1 cellular context compared by ENCODE assay signal in genomic region chr12:6828671-6829531, GRCh38.
TF ChIP-seq lines count a peak whose summit lies in the region.

No MANE protein-coding gene starts in this region.

TF ChIP-seq in HepG2, 621 proteins besides CTCF, POLR2A, EP300 and RAD21 (continued from another document and continues in another):
- no peak for TF ChIP-seq TERF1 (CRISPR knock-in tag; IDR thresholded peaks at IDR 0.05)
- TF ChIP-seq ZNF224 (CRISPR knock-in tag; IDR thresholded peaks at IDR 0.05) = no peak
- 0 out of 2 replicates have a peak, but pooled peaks have one; percentile 11 for TF ChIP-seq ZIK1 (CRISPR knock-in tag; IDR thresholded peaks at IDR 0.05; ENCODE audit: borderline replicate concordance, low read depth)
- peak; percentile 18 for TF ChIP-seq TBX2 (CRISPR knock-in tag; IDR thresholded peaks at IDR 0.05; ENCODE audit: borderline replicate concordance)
- TF ChIP-seq YEATS2 (CRISPR knock-in tag; IDR thresholded peaks at IDR 0.05; ENCODE audit: borderline replicate concordance) = no peak
- peak; percentile 70; the same call in 1 of the 2 replicates for TF ChIP-seq THAP9 (CRISPR knock-in tag; IDR thresholded peaks at IDR 0.05; ENCODE audit: borderline replicate concordance)
- no peak for TF ChIP-seq ZNF550 (CRISPR knock-in tag; IDR thresholded peaks at IDR 0.05; ENCODE audit: borderline replicate concordance)
- TF ChIP-seq ETS1 (CRISPR knock-in tag; IDR thresholded peaks at IDR 0.05) = no peak
- TF ChIP-seq FLYWCH1 (CRISPR knock-in tag; IDR thresholded peaks at IDR 0.05) = no peak
- TF ChIP-seq NR2C2 (CRISPR knock-in tag; IDR thresholded peaks at IDR 0.05; ENCODE audit: borderline replicate concordance) = peak; percentile 25; the same call in 1 of the 2 replicates
- TF ChIP-seq GABPA (IDR thresholded peaks at IDR 0.05; ENCODE audit: low read depth, low read length) = no peak
- no peak for TF ChIP-seq GABPA (CRISPR knock-in tag; IDR thresholded peaks at IDR 0.05; ENCODE audit: low read depth)
- TF ChIP-seq ZNF761 (CRISPR knock-in tag; conservative IDR thresholded peaks at IDR 0.05) = no peak
- no peak; the same call in 1 of the 2 replicates for TF ChIP-seq NFKB2 (CRISPR knock-in tag; IDR thresholded peaks at IDR 0.05; ENCODE audit: borderline replicate concordance)
- no peak for TF ChIP-seq IRF9 (CRISPR knock-in tag; IDR thresholded peaks at IDR 0.05; ENCODE audit: borderline replicate concordance)
- no peak for TF ChIP-seq ZZZ3 (CRISPR knock-in tag; IDR thresholded peaks at IDR 0.05; ENCODE audit: borderline replicate concordance)
- no peak for TF ChIP-seq GATA4 (IDR thresholded peaks at IDR 0.05; ENCODE audit: borderline replicate concordance, low read depth)
- no peak for TF ChIP-seq SKI (IDR thresholded peaks at IDR 0.05; ENCODE audit: partially characterized antibody)
- TF ChIP-seq MNT (IDR thresholded peaks at IDR 0.05) = no peak
- peak; percentile 37; the same call in 1 of the 2 replicates for TF ChIP-seq ZNF556 (CRISPR knock-in tag; IDR thresholded peaks at IDR 0.05; ENCODE audit: borderline replicate concordance)
- no peak for TF ChIP-seq REST (IDR thresholded peaks at IDR 0.05; ENCODE audit: borderline replicate concordance in 1 of 2, low read depth in 1 of 2, low read length in 2 of 2)
- no peak for TF ChIP-seq GPBP1L1 (CRISPR knock-in tag; IDR thresholded peaks at IDR 0.05)
- 0 out of 2 replicates have a peak, but pooled peaks have one; percentile 17 for TF ChIP-seq MZF1 (CRISPR knock-in tag; IDR thresholded peaks at IDR 0.05; ENCODE audit: borderline replicate concordance)
- no peak for TF ChIP-seq HNF4A (CRISPR knock-in tag; IDR thresholded peaks at IDR 0.05)
- no peak for TF ChIP-seq SIX4 (CRISPR knock-in tag; IDR thresholded peaks at IDR 0.05)
- no peak for TF ChIP-seq NFYB (CRISPR knock-in tag; IDR thresholded peaks at IDR 0.05)
- TF ChIP-seq ZNF788 (CRISPR knock-in tag; IDR thresholded peaks at IDR 0.05; ENCODE audit: borderline replicate concordance) = no peak; the same call in 1 of the 2 replicates
- no peak for TF ChIP-seq ZNF281 (CRISPR knock-in tag; IDR thresholded peaks at IDR 0.05; ENCODE audit: borderline replicate concordance)
- TF ChIP-seq HNRNPK (IDR thresholded peaks at IDR 0.05; ENCODE audit: low read depth, low read length, poor library complexity, severe bottlenecking) = no peak
- 0 out of 2 replicates have a peak, but pooled peaks have one; percentile 39 for TF ChIP-seq ZNF333 (CRISPR knock-in tag; IDR thresholded peaks at IDR 0.05; ENCODE audit: borderline replicate concordance)
- TF ChIP-seq ZNF503 (CRISPR knock-in tag; IDR thresholded peaks at IDR 0.05) = no peak
- TF ChIP-seq ZNF124 (CRISPR knock-in tag; IDR thresholded peaks at IDR 0.05) = no peak
- no peak for TF ChIP-seq SALL2 (CRISPR knock-in tag; IDR thresholded peaks at IDR 0.05)
- TF ChIP-seq MAFK (conservative IDR thresholded peaks at IDR 0.05 in 1 of 2, IDR thresholded peaks at IDR 0.05 in 1 of 2; ENCODE audit: low read length in 2 of 2) = no peak
- TF ChIP-seq PRDM10 (CRISPR knock-in tag; IDR thresholded peaks at IDR 0.05; ENCODE audit: low read depth) = no peak
